In genomic region chr11:440065-441042, GRCh38 we compare ENCODE assay signal across 1 cellular context.
TF ChIP-seq lines count a peak whose summit lies in the region.

No MANE protein-coding gene starts in this region.

TF ChIP-seq in GM12878, 131 proteins besides CTCF, POLR2A, EP300 and RAD21:
- TF ChIP-seq SMC3 (IDR thresholded peaks at IDR 0.05; ENCODE audit: borderline replicate concordance, low read length) (peak; percentile 26; the same call in 1 of the 2 replicates), GATAD2B (conservative IDR thresholded peaks at IDR 0.05; ENCODE audit: low read depth) (no peak), KLF5 (IDR thresholded peaks at IDR 0.05; ENCODE audit: partially characterized antibody) (peak; percentile 84), FOXK2 (IDR thresholded peaks at IDR 0.05) (no peak), ZBTB11 (CRISPR knock-in tag; IDR thresholded peaks at IDR 0.05) (no peak)
